ENCODE assay signal across 8 cellular contexts in the genomic region with DNA sequence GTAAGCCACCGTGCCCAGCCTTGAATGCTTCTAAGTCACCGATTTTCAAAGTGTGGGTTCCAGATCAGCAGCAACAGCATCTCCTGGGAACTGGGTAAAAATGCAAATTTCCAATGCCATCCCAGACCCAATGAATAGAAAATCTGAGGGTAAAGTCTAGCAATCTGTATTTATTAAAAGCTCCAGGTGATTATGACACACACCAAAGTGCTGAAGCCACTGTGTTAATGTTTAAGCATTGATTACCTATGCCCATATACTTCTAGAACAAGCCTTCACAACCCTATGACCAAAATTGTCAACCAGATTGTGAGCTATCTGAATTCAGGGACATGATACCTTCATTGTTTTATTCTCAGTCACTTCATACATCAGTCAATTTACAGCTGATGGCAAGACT.
"Had no signal": no experiment of that assay in that cellular context is flagged by ENCODE, and none has a peak within 500 bp of the region (broad histone marks: within the 10 kb centered on the region; RNA-seq: fewer than 3 reads in every experiment).

No MANE protein-coding gene starts in this region.

- FAIRE-seq: G401.6, GM12878, GM12891, GM12892, GM18507, GM19239 had no signal

- H3K4me3 ChIP-seq: GM12878 had no signal

- DNase-seq: GDM1, GF-D8 had no signal

- ATAC-seq: GM12878 had no signal
